8 cellular contexts compared by ENCODE assay signal in genomic region chr16:1420111-1420539, GRCh38. TPM values are rescaled to one million over a fixed set of nuclear protein-coding genes. Genes with fewer than 3 reads are reported as not detected.
DNase-seq lines count a peak whose midpoint lies in the region; ATAC-seq, FAIRE-seq and TF ChIP-seq lines count a peak whose summit lies in the region.

No MANE protein-coding gene starts in this region.

- H3K36me3 ChIP-seq in BE2C (peaks cover 7% of the 10 kb centered on the region; the same call in 1 of the 2 replicates), PC-9 (ENCODE audit: low read depth) (no peaks in the 10 kb centered on the region), trophoblast cell (ENCODE audit: control insufficient read depth in 1 of 2, insufficient read depth in 2 of 2, low read length in 2 of 2) (peaks cover 3% of the 10 kb centered on the region in 2 experiments)

- H2BK12ac ChIP-seq in trophoblast cell (ENCODE audit: low read length): no peak overlapping the region

- peak overlapping the region; percentile 35 for H2BK5ac ChIP-seq in trophoblast cell (ENCODE audit: low read depth, low read length, poor library complexity)

- H3K4ac ChIP-seq in trophoblast cell (ENCODE audit: low read depth, low read length): peak overlapping the region; percentile 66

- H3K9me2 ChIP-seq in PC-9 (ENCODE audit: insufficient read depth): no peaks in the 10 kb centered on the region

- POLR2A ChIA-PET in PC-9 (lab: Charles Lee; ENCODE audit: unreplicated experiment): interaction anchor here (0.5 to 1.0 kb wide), 4 partner anchors 88 to 551 kb away, joined by 4 to 14 read pairs (median 6); partner anchors contain the start of gene MSRB1

- H3K79me2 ChIP-seq in PC-9 (ENCODE audit: low read depth) (peaks cover 32% of the 10 kb centered on the region), trophoblast cell (ENCODE audit: control insufficient read depth, insufficient read depth, low read length, poor library complexity) (peaks cover 3% of the 10 kb centered on the region)

- no peak for TF ChIP-seq CTCF in BE2C (IDR thresholded peaks at IDR 0.05; ENCODE audit: low read depth, low read length)
- TF ChIP-seq CTCF in PC-9 (conservative IDR thresholded peaks at IDR 0.05): no peak
- no peak for TF ChIP-seq CTCF in epithelial cell of proximal tubule (conservative IDR thresholded peaks at IDR 0.05; ENCODE audit: low read depth, low read length)

- peak overlapping the region; percentile 82 for H4K8ac ChIP-seq in trophoblast cell (ENCODE audit: low read depth, low read length)

- peak overlapping the region; percentile 13 for H3K18ac ChIP-seq in trophoblast cell (ENCODE audit: low read length)

- H3K4me1 ChIP-seq in BE2C: no peaks in the 10 kb centered on the region
- H3K4me1 ChIP-seq in PC-9 (replicated peaks; ENCODE audit: insufficient read depth): peaks cover 47% of the 10 kb centered on the region
- H3K4me1 ChIP-seq in trophoblast cell (ENCODE audit: control insufficient read depth in 1 of 2, insufficient read depth in 2 of 2, low read length in 2 of 2): peaks cover 2 to 5% of the 10 kb centered on the region in 2 experiments

- FAIRE-seq in urothelium cell line (lab: Jason Lieb, UNC): no peak

- H2BK120ac ChIP-seq in trophoblast cell (ENCODE audit: insufficient read depth, low read length, poor library complexity): peak overlapping the region; percentile 67

- peak overlapping the region; percentile 57 for H2AK5ac ChIP-seq in trophoblast cell (ENCODE audit: low read length)

- intact Hi-C loops in PC-9 (cut with micrococcal nuclease; ENCODE audit: unreplicated experiment): loop anchor here (5.0 kb wide), 1 partner anchor 72 kb away; the partner anchor contains the start of gene TELO2

- peak overlapping the region; percentile 75 for H2AFZ ChIP-seq in PC-9
- peak overlapping the region; percentile 40 for H2AFZ ChIP-seq in trophoblast cell (ENCODE audit: insufficient read depth, low read length, poor library complexity)

- no peak overlapping the region for H3K23ac ChIP-seq in trophoblast cell (ENCODE audit: low read length)

- no peak for DNase-seq in BE2C
- no peak for DNase-seq in PC-9
- DNase-seq in epithelial cell of proximal tubule (ENCODE audit: low read depth): no peak
- DNase-seq in trophoblast cell: no peak
- DNase-seq in NCI-H2029 treated with DMSO at 0.1 percent for 48 hours (lab: John Stamatoyannopoulos, UW): no peak
- DNase-seq in cerebellum (ENCODE audit: low spot score): no peak
- DNase-seq in urothelium cell line (ENCODE audit: low spot score): no peak

- H3K14ac ChIP-seq in trophoblast cell (ENCODE audit: low read length): peak overlapping the region; percentile 46

- TSS peak; percentile 74 for BruUV-seq in PC-9 (replicated peaks; lab: Mats Ljungman, UMichigan)

- peak overlapping the region; percentile 59 for H4K12ac ChIP-seq in trophoblast cell (ENCODE audit: low read depth, low read length)

- H3K9ac ChIP-seq in trophoblast cell (ENCODE audit: low read length): peak overlapping the region; percentile 95

- H3K9me3 ChIP-seq in BE2C (no peaks in the 10 kb centered on the region), PC-9 (ENCODE audit: insufficient read depth, low read depth) (no peaks in the 10 kb centered on the region), trophoblast cell (ENCODE audit: insufficient read depth, low read depth, low read length) (peaks cover 3% of the 10 kb centered on the region)

- WGBS in trophoblast cell (ENCODE audit: extremely low coverage, insufficient coverage, insufficient read length): no CpG with 5 or more reads among the region's 22 CpGs

- peaks cover 8% of the 10 kb centered on the region for H3K79me1 ChIP-seq in trophoblast cell (ENCODE audit: low read length)

- peak; percentile 4 for ATAC-seq in GM21390 (IDR thresholded peaks at IDR 0.05; ENCODE audit: unreplicated experiment)

- H3K4me2 ChIP-seq in PC-9: peak overlapping the region; percentile 99
- peak overlapping the region; percentile 81 for H3K4me2 ChIP-seq in trophoblast cell (ENCODE audit: low read length)

- H3K27me3 ChIP-seq in BE2C: no peaks in the 10 kb centered on the region
- no peaks in the 10 kb centered on the region for H3K27me3 ChIP-seq in PC-9 (ENCODE audit: insufficient read depth, low read depth)
- no peaks in the 10 kb centered on the region for H3K27me3 ChIP-seq in trophoblast cell (ENCODE audit: insufficient read depth, low read length)

- CTCF ChIA-PET in PC-9 (lab: Charles Lee): interaction anchor here (0.5 kb wide), 1 partner anchor 89 kb away, joined by 3 read pairs; no protein-coding TSS in a partner anchor

- H4K91ac ChIP-seq in trophoblast cell (ENCODE audit: low read depth, low read length): peak overlapping the region; percentile 57

- H4K20me1 ChIP-seq in PC-9 (ENCODE audit: insufficient read depth): no peaks in the 10 kb centered on the region

- H3K4me3 ChIP-seq in BE2C (ENCODE audit: low read depth, low read length) (peak overlapping the region; percentile 100), PC-9 (peak overlapping the region; percentile 91), epithelial cell of proximal tubule (ENCODE audit: low read depth, low read length) (peak overlapping the region; percentile 100), trophoblast cell (ENCODE audit: low read depth, low read length) (peak overlapping the region; percentile 98)

- H3K27ac ChIP-seq in PC-9: peak overlapping the region; percentile 24; the same call in 1 of the 2 replicates
- H3K27ac ChIP-seq in trophoblast cell (ENCODE audit: low read depth, low read length): peak overlapping the region; percentile 9

- H3F3A ChIP-seq in PC-9 (ENCODE audit: insufficient read depth, low read depth): peaks cover 49% of the 10 kb centered on the region

RNA-seq across cellular contexts. Expression of gene UQCC4, which starts 0.4 kb away (rescaled TPM):
- polyA plus RNA-seq in BE2C (2012; ENCODE audit: insufficient read depth, insufficient read length, low read depth): 243 TPM
- total RNA-seq in PC-9 (2021): 21.7 and 27.5 TPM in 2 replicates
- 17.4 and 23.2 TPM in 2 replicates for total RNA-seq in epithelial cell of proximal tubule
- 17.1 and 17.3 TPM in 2 replicates for polyA plus RNA-seq in trophoblast cell (2013)
- 7.0 TPM for total RNA-seq in cerebellum

RNA-seq across cellular contexts. Expression of gene UNKL, which starts 5.6 kb away (rescaled TPM):
- polyA plus RNA-seq in BE2C (2012; ENCODE audit: insufficient read depth, insufficient read length, low read depth): 38.3 TPM
- total RNA-seq in PC-9 (2021): 111 and 112 TPM in 2 replicates
- total RNA-seq in epithelial cell of proximal tubule: 11.3 and 20.1 TPM in 2 replicates
- polyA plus RNA-seq in trophoblast cell (2013): 24.9 and 25.4 TPM in 2 replicates
- 24.2 TPM for total RNA-seq in cerebellum

RNA-seq across cellular contexts. Expression of gene PERCC1, which starts 10.8 kb away (rescaled TPM):
- polyA plus RNA-seq in BE2C (2012; ENCODE audit: insufficient read depth, insufficient read length, low read depth): not detected
- total RNA-seq in PC-9 (2021): not detected in 2 replicates
- total RNA-seq in epithelial cell of proximal tubule: not detected in 2 replicates
- polyA plus RNA-seq in trophoblast cell (2013): not detected in 2 replicates
- total RNA-seq in cerebellum: not detected

RNA-seq across cellular contexts. Expression of gene CCDC154, which starts 24.2 kb away (rescaled TPM):
- polyA plus RNA-seq in BE2C (2012; ENCODE audit: insufficient read depth, insufficient read length, low read depth): 1.4 TPM
- total RNA-seq in PC-9 (2021): 2.4 and 2.8 TPM in 2 replicates
- not detected in 2 replicates for total RNA-seq in epithelial cell of proximal tubule
- 0.14 and 0.23 TPM in 2 replicates for polyA plus RNA-seq in trophoblast cell (2013)
- 1.00 TPM for total RNA-seq in cerebellum

RNA-seq across cellular contexts. Expression of gene CLCN7, which starts 54.7 kb away (rescaled TPM):
- polyA plus RNA-seq in BE2C (2012; ENCODE audit: insufficient read depth, insufficient read length, low read depth): 139 TPM
- total RNA-seq in PC-9 (2021) (110 and 111 TPM in 2 replicates), epithelial cell of proximal tubule (57.3 and 76.2 TPM in 2 replicates), cerebellum (37.5 TPM)
- polyA plus RNA-seq in trophoblast cell (2013): 41.9 and 46.1 TPM in 2 replicates
